In the genomic region with DNA sequence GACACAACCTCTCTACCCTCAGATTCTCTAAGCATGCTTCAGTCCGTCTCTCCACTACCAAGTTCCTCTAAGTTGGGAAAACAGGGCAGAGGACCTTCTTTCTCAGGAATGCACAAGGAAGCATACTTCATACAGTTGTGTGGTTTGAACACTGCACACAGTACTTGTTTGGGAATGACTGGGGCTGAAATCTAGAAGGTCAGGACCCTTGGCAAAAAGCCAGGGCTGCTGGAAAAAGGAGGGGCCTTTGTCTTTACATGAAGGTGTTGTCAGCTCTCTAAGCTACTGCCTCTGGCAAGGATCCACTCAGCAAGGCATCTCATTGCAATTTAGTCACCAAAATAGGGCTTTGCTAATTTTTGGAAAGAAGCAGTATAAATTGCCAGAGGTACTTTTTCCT, we compare ENCODE assay signal across 1 cellular context.
TF ChIP-seq lines count a peak whose summit lies in the region.

No MANE protein-coding gene starts in this region.

TF ChIP-seq in HepG2, 621 proteins besides CTCF, POLR2A, EP300 and RAD21 (continued from another document):
- TF ChIP-seq ZSCAN5A (CRISPR knock-in tag; IDR thresholded peaks at IDR 0.05; ENCODE audit: borderline replicate concordance) (no peak), THAP7 (CRISPR knock-in tag; IDR thresholded peaks at IDR 0.05) (no peak), NR2F6 (IDR thresholded peaks at IDR 0.05) (0 out of 2 replicates have a peak, but pooled peaks have one; percentile 26), NR2F6 (CRISPR knock-in tag; IDR thresholded peaks at IDR 0.05) (no peak)
